In genomic region chr1:180742663-180743062, GRCh38 we compare ENCODE assay signal across 9 cellular contexts.
"Had no signal": no experiment of that assay in that cellular context is flagged by ENCODE, and none has a peak within 500 bp of the region (broad histone marks: within the 10 kb centered on the region; RNA-seq: fewer than 3 reads in every experiment).

No MANE protein-coding gene starts in this region.

- H3K4me3 ChIP-seq: GM23248, HAP-1 had no signal

- ATAC-seq: HCT116, HepG2 had no signal

- H3K4me1 ChIP-seq: HAP-1 had no signal

- DNase-seq: GM23248, GOT3, H7, HFFc6, KG1 had no signal

- H2AFZ ChIP-seq: GM23248 had no signal

- H3K9ac ChIP-seq: GM23248 had no signal

- H3K36me3 ChIP-seq: HAP-1 had no signal

- FAIRE-seq: HepG2 had no signal

- H3K27ac ChIP-seq: GM23248, HL-60 had no signal
